Comparison of ENCODE assay signal across 17 cellular contexts in genomic region chr6:157368359-157369049, GRCh38. TPM values are rescaled to one million over a fixed set of nuclear protein-coding genes. Genes with fewer than 3 reads are reported as not detected.
DNase-seq lines count a peak whose midpoint lies in the region; ATAC-seq and FAIRE-seq lines count a peak whose summit lies in the region.
"Had no signal": no experiment of that assay in that cellular context is flagged by ENCODE, and none has a peak within 500 bp of the region (broad histone marks: within the 10 kb centered on the region; RNA-seq: fewer than 3 reads in every experiment).

No MANE protein-coding gene starts in this region.

- H3K27ac Mint-ChIP-seq in activated naive CD8-positive, alpha-beta T cell treated with anti-CD3 and anti-CD28 coated beads for 36 hours = peak overlapping the region; percentile 38
- no peak overlapping the region for H3K27ac Mint-ChIP-seq in stimulated activated naive B cell treated with anti-CD40 and anti-IgM and Interleukin-4, amounts not matched to agents 10 μg/mL and 1 μg/mL and 100 μg/mL, for 72 hours
- H3K27ac Mint-ChIP-seq: CD8-positive, alpha-beta T cell had no signal

- no peaks in the 10 kb centered on the region for H3K9me3 Mint-ChIP-seq in activated T-cell treated with anti-CD3 and anti-CD28 coated beads, Interleukin-2, amount 50 U/mL, for 4 hours
- no peaks in the 10 kb centered on the region for H3K9me3 Mint-ChIP-seq in activated naive CD8-positive, alpha-beta T cell treated with anti-CD3 and anti-CD28 coated beads for 36 hours
- H3K9me3 Mint-ChIP-seq in stimulated activated naive B cell treated with anti-CD40 and anti-IgM and Interleukin-4, amounts not matched to agents 10 μg/mL and 1 μg/mL and 100 μg/mL, for 72 hours = peaks cover 0 to 4% of the 10 kb centered on the region in 2 donors
- H3K9me3 Mint-ChIP-seq: CD8-positive, alpha-beta T cell had no signal

- DNase-seq in activated T-cell treated with anti-CD3 and anti-CD28 coated beads, Interleukin-2, amount 50 U/mL, for 4 hours = no peak
- no peak for DNase-seq in activated T-cell treated with anti-CD3 and anti-CD28 coated beads, Interleukin-2, amount 50 U/mL, for 1 hour
- DNase-seq in GM19239 (ENCODE audit: insufficient read length, low spot score) (no peak), NOMO-1 treated with dmso at 0.1 percent for 144 hours (lab: John Stamatoyannopoulos, UW; ENCODE audit: unreplicated experiment) (no peak)
- no peak for DNase-seq in activated naive CD8-positive, alpha-beta T cell treated with anti-CD3 and anti-CD28 coated beads for 36 hours
- no peak for DNase-seq in stimulated activated naive B cell treated with anti-CD40 and anti-IgM and Interleukin-4, amounts not matched to agents 10 μg/mL and 1 μg/mL and 100 μg/mL, for 72 hours
- DNase-seq: H7, MM.1S, NCI-H1417, NCI-H1930, NCI-H2171, NCI-H510A, SHP77 treated with DMSO at 0.1 percent for 48 hours had no signal

- peaks cover 16% of the 10 kb centered on the region for H3K4me1 Mint-ChIP-seq in activated T-cell treated with anti-CD3 and anti-CD28 coated beads, Interleukin-2, amount 50 U/mL, for 4 hours (ENCODE audit: low read depth)
- H3K4me1 Mint-ChIP-seq in activated naive CD8-positive, alpha-beta T cell treated with anti-CD3 and anti-CD28 coated beads for 36 hours = peaks cover 19% of the 10 kb centered on the region
- peaks cover 13 to 23% of the 10 kb centered on the region in 2 donors for H3K4me1 Mint-ChIP-seq in stimulated activated naive B cell treated with anti-CD40 and anti-IgM and Interleukin-4, amounts not matched to agents 10 μg/mL and 1 μg/mL and 100 μg/mL, for 72 hours

- ATAC-seq in activated T-cell treated with anti-CD3 and anti-CD28 coated beads, Interleukin-2, amount 50 U/mL, for 4 hours = peak; percentile 39 to 46
- ATAC-seq in stimulated activated naive B cell treated with anti-CD40 and anti-IgM and Interleukin-4, amounts not matched to agents 10 μg/mL and 1 μg/mL and 100 μg/mL, for 72 hours (replicated peaks) = peak; percentile 44 to 58
- ATAC-seq in GM18502 (IDR thresholded peaks at IDR 0.05; ENCODE audit: poor library complexity, unreplicated experiment) = no peak
- ATAC-seq: A549 had no signal

- peaks cover 36% of the 10 kb centered on the region for H3K27me3 Mint-ChIP-seq in activated T-cell treated with anti-CD3 and anti-CD28 coated beads, Interleukin-2, amount 50 U/mL, for 4 hours (ENCODE audit: low read depth)
- H3K27me3 Mint-ChIP-seq in activated naive CD8-positive, alpha-beta T cell treated with anti-CD3 and anti-CD28 coated beads for 36 hours = peaks cover 57% of the 10 kb centered on the region
- H3K27me3 Mint-ChIP-seq in stimulated activated naive B cell treated with anti-CD40 and anti-IgM and Interleukin-4, amounts not matched to agents 10 μg/mL and 1 μg/mL and 100 μg/mL, for 72 hours = peaks cover 16 to 24% of the 10 kb centered on the region in 2 donors

- no peaks in the 10 kb centered on the region for H3K36me3 Mint-ChIP-seq in activated T-cell treated with anti-CD3 and anti-CD28 coated beads, Interleukin-2, amount 50 U/mL, for 4 hours (ENCODE audit: insufficient read depth)
- no peaks in the 10 kb centered on the region for H3K36me3 Mint-ChIP-seq in activated naive CD8-positive, alpha-beta T cell treated with anti-CD3 and anti-CD28 coated beads for 36 hours
- H3K36me3 Mint-ChIP-seq in stimulated activated naive B cell treated with anti-CD40 and anti-IgM and Interleukin-4, amounts not matched to agents 10 μg/mL and 1 μg/mL and 100 μg/mL, for 72 hours = no peaks in the 10 kb centered on the region
- H3K36me3 Mint-ChIP-seq: CD8-positive, alpha-beta T cell had no signal

- no peak overlapping the region for H3K4me3 Mint-ChIP-seq in activated T-cell treated with anti-CD3 and anti-CD28 coated beads, Interleukin-2, amount 50 U/mL, for 4 hours
- H3K4me3 Mint-ChIP-seq in activated naive CD8-positive, alpha-beta T cell treated with anti-CD3 and anti-CD28 coated beads for 36 hours = no peak overlapping the region
- no peak overlapping the region for H3K4me3 Mint-ChIP-seq in stimulated activated naive B cell treated with anti-CD40 and anti-IgM and Interleukin-4, amounts not matched to agents 10 μg/mL and 1 μg/mL and 100 μg/mL, for 72 hours
- H3K4me3 Mint-ChIP-seq: CD8-positive, alpha-beta T cell had no signal

- FAIRE-seq in GM19239 (lab: Jason Lieb, UNC) = peak; percentile 77
- FAIRE-seq: A549, RCC 7860 had no signal

RNA-seq across cellular contexts. Expression of gene ZDHHC14, which starts 12.5 kb away (rescaled TPM):
- total RNA-seq in activated T-cell treated with anti-CD3 and anti-CD28 coated beads, Interleukin-2, amount 50 U/mL, for 4 hours = 1 to 10 TPM; 5.6 to 6.0 (median 5.7) TPM
- total RNA-seq in activated naive CD8-positive, alpha-beta T cell treated with anti-CD3 and anti-CD28 coated beads for 36 hours = 1 to 10 TPM; 2.9 to 3.5 TPM

RNA-seq across cellular contexts. Expression of gene TMEM242, which starts 45.2 kb away (rescaled TPM):
- total RNA-seq in activated T-cell treated with anti-CD3 and anti-CD28 coated beads, Interleukin-2, amount 50 U/mL, for 4 hours = 10 to 100 TPM; 10.0 to 12.8 (median 10.1) TPM
- 10 to 100 TPM; 10.2 to 10.5 TPM for total RNA-seq in activated naive CD8-positive, alpha-beta T cell treated with anti-CD3 and anti-CD28 coated beads for 36 hours
